8 cellular contexts compared by ENCODE assay signal in the genomic region with DNA sequence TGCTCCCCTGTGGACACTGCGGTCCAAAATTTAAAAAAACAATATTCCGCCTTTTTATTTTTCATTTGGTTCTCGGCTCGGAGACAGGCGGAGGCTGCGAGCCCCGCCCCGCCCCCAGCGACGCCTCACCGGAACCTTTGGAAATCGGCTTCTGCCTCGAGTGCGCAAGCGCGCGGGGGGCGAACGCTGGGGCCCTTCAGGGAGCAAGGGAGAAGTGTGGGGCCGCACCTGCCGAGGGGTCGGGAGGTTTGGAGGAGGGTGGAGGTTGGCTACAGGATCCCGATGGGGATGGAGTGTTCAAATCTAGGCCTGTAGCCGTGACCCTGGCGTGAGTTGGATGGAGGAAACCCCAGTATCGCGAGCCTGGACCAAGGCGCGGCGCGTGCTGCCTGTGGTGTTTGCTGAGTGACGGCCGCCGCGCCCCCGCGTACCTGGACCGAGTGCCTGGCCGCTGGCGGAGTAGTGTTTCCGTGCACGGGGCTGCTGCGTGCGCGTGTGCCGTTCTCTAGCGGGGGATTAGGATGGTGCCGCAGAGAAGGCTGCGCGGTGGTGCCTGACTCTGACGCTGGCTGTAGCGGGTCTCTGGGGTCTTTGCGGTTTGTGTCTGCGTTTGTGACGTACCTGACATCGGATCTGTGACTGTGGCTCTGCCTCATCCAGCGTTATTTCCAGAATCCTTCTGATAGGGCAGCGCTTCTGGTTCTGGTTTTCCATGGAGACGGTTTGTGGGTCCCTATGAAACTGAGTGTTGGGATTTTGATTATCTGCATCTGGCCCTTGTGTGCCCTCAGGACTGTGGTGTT. TPM values are rescaled to one million over a fixed set of nuclear protein-coding genes. Genes with fewer than 3 reads are reported as not detected.
DNase-seq lines count a peak whose midpoint lies in the region; ATAC-seq and TF ChIP-seq lines count a peak whose summit lies in the region.

No MANE protein-coding gene starts in this region.

- H3K36me3 Mint-ChIP-seq in activated CD8-positive, alpha-beta T cell treated with anti-CD3 and anti-CD28 coated beads for 36 hours (ENCODE audit: low read depth), result peaks cover 40% of the 10 kb centered on the region

- peak; percentile 64 for TF ChIP-seq POLR2A in GM18526 (IDR thresholded peaks at IDR 0.05; ENCODE audit: extremely low read depth, insufficient read length)

- no peaks in the 10 kb centered on the region for H3K27me3 Mint-ChIP-seq in activated CD8-positive, alpha-beta T cell treated with anti-CD3 and anti-CD28 coated beads for 36 hours

- H3K36me3 ChIP-seq in ectodermal cell (ENCODE audit: control insufficient read depth, insufficient read depth, low read length), result no peaks in the 10 kb centered on the region

- H3K4me3 Mint-ChIP-seq in activated CD8-positive, alpha-beta T cell treated with anti-CD3 and anti-CD28 coated beads for 36 hours, result peak overlapping the region; percentile 96

- CTCF ChIA-PET in activated CD8-positive, alpha-beta T cell treated with anti-CD3 and anti-CD28 coated beads for 36 hours (lab: Charles Lee), result no interaction called here

- peak; percentile 18 for DNase-seq in A172 (ENCODE audit: low spot score)
- DNase-seq in NCI-H446 (lab: John Stamatoyannopoulos, UW), result peak; percentile 75 to 85
- DNase-seq in activated CD8-positive, alpha-beta T cell treated with anti-CD3 and anti-CD28 coated beads for 36 hours, result peak; percentile 92
- peak; percentile 81 to 86 for DNase-seq in lung microvascular endothelial cell (ENCODE audit: low read depth in 2 of 2)
- DNase-seq in stimulated activated CD4-positive, alpha-beta T cell treated with anti-CD3 and anti-CD28 coated beads, TNF-alpha, amount 100 ng/mL, for 4 hours (ENCODE audit: low read depth in 3 of 3), result peak; percentile 72 to 80 (median 75)

- ATAC-seq in HG03064 (IDR thresholded peaks at IDR 0.05; ENCODE audit: low read depth, unreplicated experiment), result peak; percentile 55
- peak; percentile 81 for ATAC-seq in activated CD8-positive, alpha-beta T cell treated with anti-CD3 and anti-CD28 coated beads for 36 hours

- peak overlapping the region; percentile 68 for H3K27ac ChIP-seq in ectodermal cell (ENCODE audit: insufficient read depth, low read depth, low read length, poor library complexity, severe bottlenecking)

- H3K9me3 Mint-ChIP-seq in activated CD8-positive, alpha-beta T cell treated with anti-CD3 and anti-CD28 coated beads for 36 hours, result peaks cover 17% of the 10 kb centered on the region

- peaks cover 9% of the 10 kb centered on the region for H3K27me3 ChIP-seq in ectodermal cell (ENCODE audit: control insufficient read depth, insufficient read depth, low read length, poor library complexity, severe bottlenecking)

- peaks cover 5% of the 10 kb centered on the region for H3K4me1 ChIP-seq in ectodermal cell (ENCODE audit: control insufficient read depth, insufficient read depth, low read length)

- WGBS in ectodermal cell, 2 experiments, result 1% methylated on average over 59 of the region's 59 CpGs

- TF ChIP-seq CTCF in activated CD8-positive, alpha-beta T cell treated with anti-CD3 and anti-CD28 coated beads for 36 hours (IDR thresholded peaks at IDR 0.05), result no peak

- H3K4me1 Mint-ChIP-seq in activated CD8-positive, alpha-beta T cell treated with anti-CD3 and anti-CD28 coated beads for 36 hours (ENCODE audit: low read depth), result peaks cover 27% of the 10 kb centered on the region

- H3K4me3 ChIP-seq in ectodermal cell (ENCODE audit: insufficient read depth, low read depth, low read length), result peak overlapping the region; percentile 86

- intact Hi-C loops in activated CD8-positive, alpha-beta T cell treated with anti-CD3 and anti-CD28 coated beads for 36 hours (cut with micrococcal nuclease), result no loop called here

- peak overlapping the region; percentile 99 for H3K27ac Mint-ChIP-seq in activated CD8-positive, alpha-beta T cell treated with anti-CD3 and anti-CD28 coated beads for 36 hours

- no peaks in the 10 kb centered on the region for H3K9me3 ChIP-seq in ectodermal cell (ENCODE audit: control insufficient read depth, low read length)

- POLR2A ChIA-PET in activated CD8-positive, alpha-beta T cell treated with anti-CD3 and anti-CD28 coated beads for 36 hours (lab: Charles Lee), result no interaction called here

RNA-seq across cellular contexts. Expression of gene ZFP30, which starts 0.6 kb away (rescaled TPM):
- 10.0 and 10.1 TPM in 2 replicates for total RNA-seq in A172 (2014; rRNA removed; shearing (Covaris generic))
- 1 to 10 TPM; 9.0 to 9.7 TPM for total RNA-seq in activated CD8-positive, alpha-beta T cell treated with anti-CD3 and anti-CD28 coated beads for 36 hours
- polyA plus RNA-seq in ectodermal cell (2013, experiment 1 of 4), result 15.6 TPM
- 16.1 TPM for polyA plus RNA-seq in ectodermal cell (2013, experiment 2 of 4)
- polyA plus RNA-seq in ectodermal cell (2013, experiment 3 of 4), result 13.5 TPM
- 14.8 TPM for polyA plus RNA-seq in ectodermal cell (2013, experiment 4 of 4)
- 9.6 and 13.9 TPM in 2 replicates for total RNA-seq in lung microvascular endothelial cell

Comparison
In these comparisons a context has a peak if more than half of its experiments do, and no peak if none do; other contexts are left out.
1. Peak in every context shown above with its lines: DNase-seq, ATAC-seq, H3K4me3 ChIP-seq and H3K27ac ChIP-seq.
2. DNase-seq: peak in every context shown above with its lines; median percentile 92 in activated CD8-positive, alpha-beta T cell treated with anti-CD3 and anti-CD28 coated beads for 36 hours; 84 in lung microvascular endothelial cell; 80 in NCI-H446; 75 in stimulated activated CD4-positive, alpha-beta T cell treated with anti-CD3 and anti-CD28 coated beads, TNF-alpha, amount 100 ng/mL, for 4 hours; 18 in A172.